14 cellular contexts compared by ENCODE assay signal in the genomic region with DNA sequence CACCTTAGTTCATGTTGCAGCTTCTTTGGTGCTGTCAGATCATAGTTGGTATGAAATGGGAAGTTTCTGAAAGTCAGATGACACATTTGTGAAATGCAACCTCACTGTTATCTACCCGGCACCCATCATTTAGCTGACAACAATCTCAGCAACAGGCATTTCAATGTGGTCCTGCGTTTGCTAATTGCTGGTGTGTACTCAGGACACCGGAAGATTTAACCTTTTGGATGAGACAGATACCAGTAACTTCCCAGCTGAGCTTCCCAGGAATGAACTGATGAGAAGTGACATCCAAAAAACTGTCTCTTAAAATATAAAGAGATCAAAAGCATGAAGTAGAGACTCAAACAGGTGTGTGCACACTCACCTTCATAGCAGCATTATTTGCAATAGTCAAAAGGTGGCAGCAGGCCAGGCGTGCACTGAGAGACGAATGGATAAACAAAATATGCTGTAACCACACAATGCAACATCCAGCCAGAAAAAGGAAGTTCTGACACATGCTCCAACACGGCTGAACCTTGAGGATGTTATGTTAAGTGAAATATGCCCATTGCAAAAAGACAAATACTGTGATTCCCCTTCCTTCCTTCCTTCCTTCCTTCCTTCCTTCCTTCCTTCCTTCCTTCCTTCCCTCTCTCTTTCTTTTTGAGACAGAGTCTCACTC. TPM values are rescaled to one million over a fixed set of nuclear protein-coding genes. Genes with fewer than 3 reads are reported as not detected.
DNase-seq lines count a peak whose midpoint lies in the region; ATAC-seq, FAIRE-seq and TF ChIP-seq lines count a peak whose summit lies in the region.
"Had no signal": no experiment of that assay in that cellular context is flagged by ENCODE, and none has a peak within 500 bp of the region (broad histone marks: within the 10 kb centered on the region; RNA-seq: fewer than 3 reads in every experiment).

No MANE protein-coding gene starts in this region.

- in situ Hi-C loops in KBM-7 (cut with MboI; ENCODE audit: low pct_unique_long_range_greater_than_20kb, low sequenced_read_pairs) (no loop called here), mammary epithelial cell (cut with MboI; ENCODE audit: low sequenced_read_pairs in 2 of 2) (no loop called here)

- no peaks in the 10 kb centered on the region for H3K79me2 ChIP-seq in mammary epithelial cell (ENCODE audit: insufficient read depth, low read length)

- H3K4me1 ChIP-seq in mammary epithelial cell (ENCODE audit: insufficient read depth, low read length): no peaks in the 10 kb centered on the region
- H3K4me1 ChIP-seq in mucosa of descending colon (ENCODE audit: low read depth): peaks cover 5% of the 10 kb centered on the region
- H3K4me1 ChIP-seq: Peyer's patch had no signal

- ATAC-seq in mucosa of descending colon (peak; percentile 57), HG03108 (IDR thresholded peaks at IDR 0.05; ENCODE audit: unreplicated experiment) (no peak)

- no peak overlapping the region for H2AFZ ChIP-seq in mammary epithelial cell (ENCODE audit: low read depth, low read length)

- no peaks in the 10 kb centered on the region for H4K20me1 ChIP-seq in mammary epithelial cell (ENCODE audit: insufficient read depth, low read length)

- H3K27me3 ChIP-seq in mammary epithelial cell (ENCODE audit: insufficient read depth, low read length): no peaks in the 10 kb centered on the region
- H3K27me3 ChIP-seq: cardiac muscle cell, Peyer's patch had no signal

- H3K9ac ChIP-seq in mammary epithelial cell (ENCODE audit: insufficient read depth, low read length): no peak overlapping the region

- intact Hi-C loops in mammary epithelial cell (cut with micrococcal nuclease) (no loop called here), mucosa of descending colon (cut with DNase I, micrococcal nuclease) (no loop called here)

- WGBS in mammary epithelial cell (ENCODE audit: low coverage, missing lambda C conversion rate): 75% methylated on average over 5 of the region's 6 CpGs

- no peak overlapping the region for H3K27ac ChIP-seq in mammary epithelial cell (ENCODE audit: insufficient read depth, low read depth, low read length)
- H3K27ac ChIP-seq: cardiac muscle cell, Peyer's patch had no signal

- TF ChIP-seq CTCF in mammary epithelial cell (conservative IDR thresholded peaks at IDR 0.05 in 1 of 2, IDR thresholded peaks at IDR 0.05 in 1 of 2; ENCODE audit: extremely low read depth in 1 of 2, insufficient read depth in 1 of 2, low read depth in 1 of 2, low read length in 2 of 2) (no peak), mucosa of descending colon (IDR thresholded peaks at IDR 0.05) (no peak), foreskin fibroblast (IDR thresholded peaks at IDR 0.05; ENCODE audit: low read depth, low read length) (no peak)

- no peak for FAIRE-seq in HTR-8/SVneo (lab: Jason Lieb, UNC)
- FAIRE-seq: frontal cortex, GM12892 had no signal

- no TSS peak for BruUV-seq in mammary epithelial cell (replicated peaks; lab: Mats Ljungman, UMichigan)

- no peaks in the 10 kb centered on the region for H3K9me3 ChIP-seq in mammary epithelial cell (replicated peaks; ENCODE audit: insufficient read depth, low read length)
- H3K9me3 ChIP-seq in mucosa of descending colon: no peaks in the 10 kb centered on the region
- H3K9me3 ChIP-seq: Peyer's patch had no signal

- dilution Hi-C loops in mammary epithelial cell (cut with HindIII; ENCODE audit: low sequenced_read_pairs): no loop called here

- no peaks in the 10 kb centered on the region for H3K36me3 ChIP-seq in mammary epithelial cell (ENCODE audit: insufficient read depth, low read length)
- H3K36me3 ChIP-seq in mucosa of descending colon (ENCODE audit: low read depth): no peaks in the 10 kb centered on the region
- H3K36me3 ChIP-seq: cardiac muscle cell, Peyer's patch had no signal

- CTCF ChIA-PET in mammary epithelial cell (lab: Charles Lee; ENCODE audit: low non-redundant PET): no interaction called here

- H3K4me3 ChIP-seq in mammary epithelial cell (replicated peaks in 1 of 3; ENCODE audit: insufficient read depth in 1 of 3, low read depth in 2 of 3, low read length in 3 of 3) (no peak overlapping the region), mucosa of descending colon (no peak overlapping the region), foreskin fibroblast (ENCODE audit: low read depth in 1 of 2, low read length in 2 of 2) (no peak overlapping the region)
- H3K4me3 ChIP-seq: cardiac muscle cell, Peyer's patch had no signal

- H3K4me2 ChIP-seq in mammary epithelial cell (ENCODE audit: insufficient read depth, low read depth, low read length): no peak overlapping the region

- DNase-seq in KBM-7 (peak; percentile 47), NOMO-1 treated with dmso at 0.1 percent for 144 hours (lab: John Stamatoyannopoulos, UW; ENCODE audit: unreplicated experiment) (peak; percentile 16), mammary epithelial cell (peak; percentile 87), mucosa of descending colon (peak in 2 of 3 donors; percentile 57 to 63), HTR-8/SVneo (ENCODE audit: insufficient read length, low spot score) (no peak), foreskin fibroblast (no peak)
- no peak for DNase-seq in activated CD4-positive, alpha-beta T cell treated with anti-CD3 and anti-CD28 coated beads for 1 hour
- DNase-seq: NCI-H1105 treated with DMSO at 0.1 percent for 48 hours; Peyer's patch; stimulated activated naive CD4-positive, alpha-beta T cell treated with Interleukin-2 at 50 U/mL for 16 hours had no signal

RNA-seq across cellular contexts. Expression of a gene that starts 7.9 kb away (rescaled TPM):
- total RNA-seq in mammary epithelial cell (not detected), mucosa of descending colon (under 1 TPM in 1 of 3 donors, not detected in 2; 0.63 TPM)
- polyA plus RNA-seq in mammary epithelial cell: not detected
- polyA minus RNA-seq in mammary epithelial cell: not detected
- total RNA-seq: cardiac muscle cell, frontal cortex, Peyer's patch had no signal
- polyA plus RNA-seq: cardiac muscle cell had no signal

Comparison
In these comparisons a context has a peak if more than half of its experiments do, and no peak if none do; other contexts are left out.
1. DNase-seq: peak in KBM-7 (single experiment), NOMO-1 treated with dmso at 0.1 percent for 144 hours (single experiment), mammary epithelial cell (single experiment) and mucosa of descending colon (2 of 3); none in activated CD4-positive, alpha-beta T cell treated with anti-CD3 and anti-CD28 coated beads for 1 hour (single experiment), HTR-8/SVneo (single experiment) and foreskin fibroblast (0 of 2).